Comparison of ENCODE assay signal across 20 cellular contexts in the genomic region with DNA sequence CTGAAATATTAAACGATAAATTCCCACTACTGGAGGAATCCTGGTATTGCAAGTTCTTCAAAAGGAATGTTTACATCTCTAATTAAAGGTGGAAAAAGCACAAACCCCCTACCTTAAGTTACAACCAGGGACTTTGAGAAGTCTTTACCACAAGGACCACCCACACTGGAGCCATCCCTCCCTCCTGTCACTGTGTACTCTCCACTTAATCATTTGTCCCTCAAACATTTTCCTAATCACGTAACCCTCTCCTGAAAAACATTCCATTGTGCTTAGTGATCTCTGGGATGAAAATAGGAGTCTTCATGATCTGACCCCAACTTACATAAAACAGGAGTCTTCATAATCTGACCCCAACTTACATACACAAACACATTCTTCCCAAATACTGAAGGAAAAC.
"Had no signal": no experiment of that assay in that cellular context is flagged by ENCODE, and none has a peak within 500 bp of the region (broad histone marks: within the 10 kb centered on the region; RNA-seq: fewer than 3 reads in every experiment).

No MANE protein-coding gene starts in this region.

- H3K9me3 ChIP-seq: lower lobe of right lung, transverse colon, vagina had no signal

- H3K4me3 ChIP-seq: lower lobe of right lung, transverse colon, vagina had no signal

- H3K36me3 ChIP-seq: lower lobe of right lung, transverse colon, vagina had no signal

- DNase-seq: activated CD4-positive, alpha-beta T cell treated with anti-CD3 and anti-CD28 coated beads, Interleukin-2, amount 10 ng/mL, durations not matched to agents 24 days and 14 days; activated CD8-positive, alpha-beta T cell treated with anti-CD3 and anti-CD28 coated beads for 36 hours; activated naive CD4-positive, alpha-beta T cell; activated naive CD8-positive, alpha-beta T cell treated with anti-CD3 and anti-CD28 coated beads for 36 hours; activated T-cell treated with anti-CD3 and anti-CD28 coated beads, Interleukin-2, amount 50 U/mL, for 1 hour; amniotic stem cell; caudate nucleus; effector memory CD8-positive, alpha-beta T cell; foreskin fibroblast; hippocampal formation; islet precursor cell; left colon; lower lobe of right lung; stimulated activated CD4-positive, alpha-beta T cell treated with anti-CD3 and anti-CD28 coated beads, Interleukin-2, amount 100 ng/mL, for 24 hours; stimulated activated naive CD8-positive, alpha-beta T cell treated with anti-CD3 and anti-CD28 coated beads, Interleukin-15, Interleukin-2, amounts not matched to agents 100 U/mL and 50 U/mL, for 24 hours; substantia nigra; transverse colon had no signal

- H3K27me3 ChIP-seq: transverse colon, vagina had no signal

- ATAC-seq: activated CD8-positive, alpha-beta T cell treated with anti-CD3 and anti-CD28 coated beads for 36 hours; activated T-helper 17 cell treated with anti-CD3 and anti-CD28 coated beads, Interleukin-2, amount 50 U/mL, for 72 hours; effector memory CD8-positive, alpha-beta T cell; left colon; lower lobe of right lung; natural killer cell treated with Interleukin-12 subunit alpha and Interleukin-12 subunit beta and Interleukin-15 and Interleukin-18, amount 100 ng/mL, for 72 hours; stimulated activated naive CD8-positive, alpha-beta T cell treated with anti-CD3 and anti-CD28 coated beads, Interleukin-15, Interleukin-2, amounts not matched to agents 100 U/mL and 50 U/mL, for 24 hours had no signal

- H3K27ac ChIP-seq: lower lobe of right lung, transverse colon, vagina had no signal

- H3K4me1 ChIP-seq: lower lobe of right lung, transverse colon, vagina had no signal
